In genomic region chr14:99554184-99554583, GRCh38 we compare ENCODE assay signal across 2 cellular contexts.
TF ChIP-seq lines count a peak whose summit lies in the region.

No MANE protein-coding gene starts in this region.

TF ChIP-seq in GM23338, 12 proteins besides CTCF, POLR2A, EP300 and RAD21:
- TF ChIP-seq REST (IDR thresholded peaks at IDR 0.05; ENCODE audit: unreplicated experiment) (no peak), ETS1 (IDR thresholded peaks at IDR 0.05) (no peak), CREB1 (CRISPR knock-in tag; IDR thresholded peaks at IDR 0.05; ENCODE audit: low read depth) (no peak), POLR2AphosphoS5 (IDR thresholded peaks at IDR 0.05; ENCODE audit: low read depth) (no peak), JUNB (IDR thresholded peaks at IDR 0.05; ENCODE audit: unreplicated experiment) (no peak), ZNF331 (CRISPR knock-in tag; IDR thresholded peaks at IDR 0.05; ENCODE audit: low read depth) (no peak), EZH2phosphoT487 (IDR thresholded peaks at IDR 0.05; ENCODE audit: unreplicated experiment) (no peak), STAT1 (IDR thresholded peaks at IDR 0.05; ENCODE audit: unreplicated experiment) (no peak), ZNF114 (CRISPR knock-in tag; IDR thresholded peaks at IDR 0.05) (no peak), NANOG (IDR thresholded peaks at IDR 0.05; ENCODE audit: borderline replicate concordance) (no peak), ZNF462 (CRISPR knock-in tag; IDR thresholded peaks at IDR 0.05) (no peak), EZH2 (IDR thresholded peaks at IDR 0.05; ENCODE audit: low read depth, unreplicated experiment) (no peak)

TF ChIP-seq in HepG2, 621 proteins besides CTCF, POLR2A, EP300 and RAD21 (continues in another document):
- TF ChIP-seq TEAD2 (CRISPR knock-in tag; IDR thresholded peaks at IDR 0.05): no peak
- TF ChIP-seq TFAP4 (IDR thresholded peaks at IDR 0.05; ENCODE audit: borderline replicate concordance, low read depth): no peak
- no peak for TF ChIP-seq POLR2AphosphoS5 (IDR thresholded peaks at IDR 0.05; ENCODE audit: low read depth, low read length)
- no peak for TF ChIP-seq PBX2 (CRISPR knock-in tag; IDR thresholded peaks at IDR 0.05)
- TF ChIP-seq GLMP (CRISPR knock-in tag; IDR thresholded peaks at IDR 0.05; ENCODE audit: borderline replicate concordance): no peak
- TF ChIP-seq ZNF180 (CRISPR knock-in tag; IDR thresholded peaks at IDR 0.05; ENCODE audit: borderline replicate concordance, low read depth): no peak
- no peak for TF ChIP-seq ZNF83 (CRISPR knock-in tag; IDR thresholded peaks at IDR 0.05; ENCODE audit: borderline replicate concordance)
- no peak for TF ChIP-seq AGO1 (IDR thresholded peaks at IDR 0.05; ENCODE audit: low read depth, low read length, poor library complexity, severe bottlenecking)
- TF ChIP-seq ZSCAN31 (CRISPR knock-in tag; IDR thresholded peaks at IDR 0.05; ENCODE audit: low read depth): no peak
- no peak for TF ChIP-seq ARID5B (CRISPR knock-in tag; IDR thresholded peaks at IDR 0.05)
- no peak for TF ChIP-seq SIN3A (IDR thresholded peaks at IDR 0.05; ENCODE audit: borderline replicate concordance, low read depth, low read length)
- TF ChIP-seq MEIS2 (CRISPR knock-in tag; IDR thresholded peaks at IDR 0.05): no peak
- no peak for TF ChIP-seq RBM22 (optimal IDR thresholded peaks at IDR 0.05; ENCODE audit: low read length)
- TF ChIP-seq SNAPC5 (CRISPR knock-in tag; IDR thresholded peaks at IDR 0.05; ENCODE audit: borderline replicate concordance): no peak
- no peak for TF ChIP-seq ZNF709 (CRISPR knock-in tag; IDR thresholded peaks at IDR 0.05)
- TF ChIP-seq EEA1 (CRISPR knock-in tag; IDR thresholded peaks at IDR 0.05; ENCODE audit: borderline replicate concordance): no peak
- TF ChIP-seq ZNF251 (CRISPR knock-in tag; IDR thresholded peaks at IDR 0.05): no peak
- no peak for TF ChIP-seq RXRA (CRISPR knock-in tag; IDR thresholded peaks at IDR 0.05)
- TF ChIP-seq ZFP36 (IDR thresholded peaks at IDR 0.05; ENCODE audit: borderline replicate concordance, low read depth, low read length, partially characterized antibody): no peak
- no peak for TF ChIP-seq FOXO1 (CRISPR knock-in tag; IDR thresholded peaks at IDR 0.05)
- TF ChIP-seq MZF1 (CRISPR knock-in tag; IDR thresholded peaks at IDR 0.05; ENCODE audit: borderline replicate concordance): no peak
- TF ChIP-seq SP140L (CRISPR knock-in tag; IDR thresholded peaks at IDR 0.05; ENCODE audit: borderline replicate concordance): no peak
- TF ChIP-seq GRHL1 (CRISPR knock-in tag; conservative IDR thresholded peaks at IDR 0.05): no peak
- TF ChIP-seq ZNF674 (CRISPR knock-in tag; IDR thresholded peaks at IDR 0.05; ENCODE audit: low read depth): no peak
- TF ChIP-seq JDP2 (CRISPR knock-in tag; IDR thresholded peaks at IDR 0.05; ENCODE audit: borderline replicate concordance): no peak
- no peak for TF ChIP-seq ZBTB4 (CRISPR knock-in tag; IDR thresholded peaks at IDR 0.05; ENCODE audit: borderline replicate concordance)
- TF ChIP-seq BHLHE40 (IDR thresholded peaks at IDR 0.05; ENCODE audit: low read length): no peak
- 0 out of 2 replicates have a peak, but pooled peaks have one; percentile 27 for TF ChIP-seq RBFOX2 (IDR thresholded peaks at IDR 0.05; ENCODE audit: low read depth, low read length)
- TF ChIP-seq DPF2 (CRISPR knock-in tag; IDR thresholded peaks at IDR 0.05; ENCODE audit: borderline replicate concordance, low read depth): no peak
- TF ChIP-seq ZNF138 (CRISPR knock-in tag; IDR thresholded peaks at IDR 0.05; ENCODE audit: low read depth): 0 out of 2 replicates have a peak, but pooled peaks have one; percentile 53
- TF ChIP-seq DR1 (CRISPR knock-in tag; IDR thresholded peaks at IDR 0.05): no peak
- TF ChIP-seq ZBTB2 (CRISPR knock-in tag; IDR thresholded peaks at IDR 0.05; ENCODE audit: low read depth): 0 out of 2 replicates have a peak, but pooled peaks have one; percentile 15
- 0 out of 2 replicates have a peak, but pooled peaks have one; percentile 65 for TF ChIP-seq ZNF740 (CRISPR knock-in tag; IDR thresholded peaks at IDR 0.05)
- no peak for TF ChIP-seq SP5 (CRISPR knock-in tag; IDR thresholded peaks at IDR 0.05; ENCODE audit: borderline replicate concordance, low read depth)
- no peak for TF ChIP-seq ZSCAN22 (CRISPR knock-in tag; IDR thresholded peaks at IDR 0.05)
- no peak for TF ChIP-seq ZNF280D (CRISPR knock-in tag; IDR thresholded peaks at IDR 0.05)
- TF ChIP-seq AGO2 (optimal IDR thresholded peaks at IDR 0.05; ENCODE audit: low read depth, low read length): peak; percentile 63
